ENCODE assay signal across 11 cellular contexts in the genomic region with DNA sequence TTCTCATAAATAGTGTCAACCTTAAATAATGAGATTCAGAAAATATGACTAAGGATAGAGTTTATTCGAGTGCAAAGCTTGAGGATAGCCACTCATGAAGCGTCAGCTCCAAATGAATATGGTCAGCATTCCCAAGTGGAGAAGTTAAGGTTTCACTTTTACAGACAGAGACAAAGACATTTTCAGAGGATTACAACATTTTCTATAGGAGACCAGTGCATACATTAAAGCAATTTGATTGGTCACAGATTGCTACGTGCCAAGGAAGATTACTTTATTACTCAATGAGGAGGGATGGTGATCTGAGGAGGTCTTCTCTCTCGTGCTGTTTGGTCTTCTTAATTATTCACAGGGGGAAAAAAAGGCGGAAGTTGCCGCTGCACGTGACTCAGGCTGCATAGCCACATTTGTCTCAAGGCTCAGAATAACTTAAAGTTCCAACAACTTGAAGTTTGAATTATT.
DNase-seq lines count a peak whose midpoint lies in the region; ATAC-seq and TF ChIP-seq lines count a peak whose summit lies in the region.
"Had no signal": no experiment of that assay in that cellular context is flagged by ENCODE, and none has a peak within 500 bp of the region (broad histone marks: within the 10 kb centered on the region; RNA-seq: fewer than 3 reads in every experiment).

No MANE protein-coding gene starts in this region.

- no peaks in the 10 kb centered on the region for H3K36me3 Mint-ChIP-seq in activated naive CD8-positive, alpha-beta T cell
- H3K36me3 Mint-ChIP-seq in activated naive CD8-positive, alpha-beta T cell treated with anti-CD3 and anti-CD28 coated beads for 36 hours, result no peaks in the 10 kb centered on the region
- no peaks in the 10 kb centered on the region for H3K36me3 Mint-ChIP-seq in activated T-cell treated with anti-CD3 and anti-CD28 coated beads, Interleukin-2, amount 50 U/mL, for 4 hours (ENCODE audit: insufficient read depth)
- H3K36me3 Mint-ChIP-seq: natural killer cell had no signal

- ATAC-seq in left lung, result peak; percentile 32
- no peak for ATAC-seq in activated T-cell treated with anti-CD3 and anti-CD28 coated beads, Interleukin-2, amount 50 U/mL, for 4 hours
- ATAC-seq: natural killer cell had no signal

- H3K4me1 ChIP-seq in left lung (no peaks in the 10 kb centered on the region), vagina (peaks cover 11% of the 10 kb centered on the region)

- H3K4me1 Mint-ChIP-seq in activated naive CD8-positive, alpha-beta T cell (ENCODE audit: low read depth), result peaks cover 6% of the 10 kb centered on the region
- peaks cover 5% of the 10 kb centered on the region for H3K4me1 Mint-ChIP-seq in activated naive CD8-positive, alpha-beta T cell treated with anti-CD3 and anti-CD28 coated beads for 36 hours
- H3K4me1 Mint-ChIP-seq in activated T-cell treated with anti-CD3 and anti-CD28 coated beads, Interleukin-2, amount 50 U/mL, for 4 hours (ENCODE audit: low read depth), result no peaks in the 10 kb centered on the region
- H3K4me1 Mint-ChIP-seq: natural killer cell had no signal

- H3K9me3 ChIP-seq in left lung (no peaks in the 10 kb centered on the region), vagina (no peaks in the 10 kb centered on the region)

- H3K27me3 ChIP-seq in left lung (no peaks in the 10 kb centered on the region), vagina (no peaks in the 10 kb centered on the region)

- H3K4me3 ChIP-seq in left lung (no peak overlapping the region), vagina (peak overlapping the region; percentile 24 to 30)

- no peak for TF ChIP-seq POLR2A in vagina (IDR thresholded peaks at IDR 0.05)

- no peak for DNase-seq in activated naive CD8-positive, alpha-beta T cell treated with anti-CD3 and anti-CD28 coated beads for 36 hours
- DNase-seq in astrocyte of the hippocampus (ENCODE audit: low read depth, low spot score) (peak; percentile 48), left lung (no peak), vagina (ENCODE audit: extremely low spot score in 2 of 2) (no peak), NCI-H1417 (lab: John Stamatoyannopoulos, UW) (no peak), retina (no peak)
- no peak for DNase-seq in activated T-cell treated with anti-CD3 and anti-CD28 coated beads, Interleukin-2, amount 50 U/mL, for 4 hours
- DNase-seq: activated CD4-positive, alpha-beta T cell treated with anti-CD3 and anti-CD28 coated beads, Interleukin-2, amount 50 U/mL, for 1 hour; natural killer cell; NCI-H1694 had no signal

- H3K27me3 Mint-ChIP-seq in activated naive CD8-positive, alpha-beta T cell, result peaks cover 7% of the 10 kb centered on the region
- peaks cover 27% of the 10 kb centered on the region for H3K27me3 Mint-ChIP-seq in activated naive CD8-positive, alpha-beta T cell treated with anti-CD3 and anti-CD28 coated beads for 36 hours
- H3K27me3 Mint-ChIP-seq in activated T-cell treated with anti-CD3 and anti-CD28 coated beads, Interleukin-2, amount 50 U/mL, for 4 hours (ENCODE audit: low read depth), result peaks cover 21% of the 10 kb centered on the region

- H3K4me3 Mint-ChIP-seq in activated naive CD8-positive, alpha-beta T cell, result peak overlapping the region; percentile 38
- H3K4me3 Mint-ChIP-seq in activated naive CD8-positive, alpha-beta T cell treated with anti-CD3 and anti-CD28 coated beads for 36 hours, result no peak overlapping the region
- H3K4me3 Mint-ChIP-seq in activated T-cell treated with anti-CD3 and anti-CD28 coated beads, Interleukin-2, amount 50 U/mL, for 4 hours, result no peak overlapping the region
- H3K4me3 Mint-ChIP-seq: natural killer cell had no signal

- H3K9me3 Mint-ChIP-seq in activated naive CD8-positive, alpha-beta T cell (ENCODE audit: low read depth), result no peaks in the 10 kb centered on the region
- H3K9me3 Mint-ChIP-seq in activated naive CD8-positive, alpha-beta T cell treated with anti-CD3 and anti-CD28 coated beads for 36 hours, result no peaks in the 10 kb centered on the region
- no peaks in the 10 kb centered on the region for H3K9me3 Mint-ChIP-seq in activated T-cell treated with anti-CD3 and anti-CD28 coated beads, Interleukin-2, amount 50 U/mL, for 4 hours
- H3K9me3 Mint-ChIP-seq: natural killer cell had no signal

- peak overlapping the region in 1 of 2 donors; percentile 24 for H3K27ac ChIP-seq in left lung
- H3K27ac ChIP-seq in vagina, result peak overlapping the region; percentile 26

- no peak overlapping the region for H3K27ac Mint-ChIP-seq in activated naive CD8-positive, alpha-beta T cell
- no peak overlapping the region for H3K27ac Mint-ChIP-seq in activated naive CD8-positive, alpha-beta T cell treated with anti-CD3 and anti-CD28 coated beads for 36 hours
- H3K27ac Mint-ChIP-seq: natural killer cell had no signal

- H3K36me3 ChIP-seq in left lung (no peaks in the 10 kb centered on the region), vagina (no peaks in the 10 kb centered on the region)

- intact Hi-C loops in left lung (cut with DNase I), result no loop called here
- intact Hi-C loops in vagina (cut with DNase I), result no loop called here

- TF ChIP-seq CTCF in left lung (IDR thresholded peaks at IDR 0.05), result no peak
- no peak for TF ChIP-seq CTCF in vagina (IDR thresholded peaks at IDR 0.05)

Comparison
In these comparisons a context has a peak if more than half of its experiments do, and no peak if none do; other contexts are left out.
1. H3K4me3 ChIP-seq: peak in vagina (2 of 2); none in left lung (0 of 2).